Comparison of ENCODE assay signal across 13 cellular contexts in the genomic region with DNA sequence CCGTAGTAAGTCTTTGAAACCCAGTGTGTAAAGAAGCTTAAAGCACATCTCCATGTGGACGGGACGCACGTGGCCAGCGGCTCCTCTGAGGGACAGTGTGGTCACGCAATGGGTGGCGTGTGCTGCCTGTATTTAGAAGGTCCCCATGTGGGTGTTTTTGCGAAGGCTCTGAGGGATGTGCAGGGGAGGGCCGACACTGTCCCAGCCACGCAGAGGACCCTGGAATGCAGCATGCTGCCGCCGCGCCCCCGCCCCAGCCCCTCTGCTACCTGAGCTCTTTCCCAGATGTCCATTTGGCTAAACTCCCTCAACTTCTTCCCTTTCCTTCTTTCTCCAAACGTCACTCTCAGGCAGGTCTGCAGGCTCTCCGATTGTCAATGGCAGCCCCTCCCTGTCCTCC. TPM values are rescaled to one million over a fixed set of nuclear protein-coding genes. Genes with fewer than 3 reads are reported as not detected.
DNase-seq lines count a peak whose midpoint lies in the region; ATAC-seq and TF ChIP-seq lines count a peak whose summit lies in the region.
"Had no signal": no experiment of that assay in that cellular context is flagged by ENCODE, and none has a peak within 500 bp of the region (broad histone marks: within the 10 kb centered on the region; RNA-seq: fewer than 3 reads in every experiment).

No MANE protein-coding gene starts in this region.

- H3K4me1 ChIP-seq in GM23338 (ENCODE audit: insufficient read depth) (peaks cover 40% of the 10 kb centered on the region), mesenchymal stem cell (ENCODE audit: control insufficient read depth, insufficient read depth, low read depth, low read length) (peaks cover 37% of the 10 kb centered on the region), sigmoid colon (peaks cover 0 to 26% (median 18%) of the 10 kb centered on the region in 4 donors)

- H3K9ac ChIP-seq in mesenchymal stem cell (ENCODE audit: low read length) = no peak overlapping the region
- H3K9ac ChIP-seq: BLaER1 treated with 17β-estradiol and CSF1 and Interleukin-3, amounts not matched to agents 10 nM and 100 nM had no signal

- H2BK120ac ChIP-seq in mesenchymal stem cell (ENCODE audit: low read depth, low read length) = no peak overlapping the region

- no peak overlapping the region for H3K14ac ChIP-seq in mesenchymal stem cell (ENCODE audit: low read length in 2 of 2)

- no peak overlapping the region for H3K4ac ChIP-seq in mesenchymal stem cell (ENCODE audit: low read depth in 1 of 2, low read length in 2 of 2)

- H3K27ac ChIP-seq in GM23338 (ENCODE audit: low read depth) (no peak overlapping the region), RWPE1 (peak overlapping the region; percentile 29), mesenchymal stem cell (ENCODE audit: low read length, poor library complexity, severe bottlenecking) (no peak overlapping the region), sigmoid colon (no peak overlapping the region)
- H3K27ac ChIP-seq: BLaER1 treated with 17β-estradiol and CSF1 and Interleukin-3, amounts not matched to agents 10 nM and 100 nM had no signal

- H3K9me3 Mint-ChIP-seq in GM23338 = no peaks in the 10 kb centered on the region
- H3K9me3 Mint-ChIP-seq: CD4-positive, CD25-positive, alpha-beta regulatory T cell; IgD-negative memory B cell had no signal

- DNase-seq in GM23338 (ENCODE audit: low spot score) (no peak), RWPE1 (ENCODE audit: low spot score) (no peak), mesenchymal stem cell (no peak), sigmoid colon (peak; percentile 43), COLO829 (ENCODE audit: low spot score) (no peak), T-helper 9 cell (no peak)
- no peak for DNase-seq in stimulated activated CD4-positive, alpha-beta T cell treated with anti-CD3 and anti-CD28 coated beads, Interleukin-4, amount 100 ng/mL, for 1 hour
- DNase-seq: ACHN; CD4-positive, CD25-positive, alpha-beta regulatory T cell; DMS79; KG1 had no signal

- no peaks in the 10 kb centered on the region for H3K9me2 ChIP-seq in GM23338 (ENCODE audit: insufficient read depth)

- H3K27ac Mint-ChIP-seq in GM23338 = peak overlapping the region; percentile 26; the same call in 1 of the 2 replicates

- H3K36me3 ChIP-seq in GM23338 (ENCODE audit: insufficient read depth) (no peaks in the 10 kb centered on the region; the same call in 1 of the 2 replicates), mesenchymal stem cell (ENCODE audit: control insufficient read depth in 1 of 2, insufficient read depth in 2 of 2, low read depth in 1 of 2, low read length in 2 of 2) (peaks cover 2 to 21% of the 10 kb centered on the region in 2 experiments), sigmoid colon (peaks cover 0 to 7% (median 0%) of the 10 kb centered on the region in 4 donors)

- H3K4me3 Mint-ChIP-seq in GM23338 = no peak overlapping the region
- H3K4me3 Mint-ChIP-seq: CD4-positive, CD25-positive, alpha-beta regulatory T cell; IgD-negative memory B cell had no signal

- ATAC-seq in GM23338 = no peak

- peaks cover 47% of the 10 kb centered on the region for H3K36me3 Mint-ChIP-seq in GM23338 (ENCODE audit: low read depth)

- no peak overlapping the region for H3K18ac ChIP-seq in mesenchymal stem cell (ENCODE audit: low read depth in 1 of 2, low read length in 2 of 2)

- H3K9me3 ChIP-seq in mesenchymal stem cell (ENCODE audit: control insufficient read depth, low read length) (no peaks in the 10 kb centered on the region), sigmoid colon (no peaks in the 10 kb centered on the region)
- H3K9me3 ChIP-seq: BLaER1 treated with 17β-estradiol and CSF1 and Interleukin-3, amounts not matched to agents 10 nM and 100 nM had no signal

- H3K4me2 ChIP-seq in GM23338 (no peak overlapping the region), mesenchymal stem cell (ENCODE audit: low read length, poor library complexity, severe bottlenecking) (no peak overlapping the region)
- H3K4me2 ChIP-seq: BLaER1 treated with 17β-estradiol and CSF1 and Interleukin-3, amounts not matched to agents 10 nM and 100 nM had no signal

- H4K20me1 ChIP-seq in GM23338 (replicated peaks; ENCODE audit: insufficient read depth) = peaks cover 17% of the 10 kb centered on the region

- no peak overlapping the region for H4K8ac ChIP-seq in mesenchymal stem cell (ENCODE audit: low read length)

- H3K27me3 ChIP-seq in GM23338 (ENCODE audit: insufficient read depth) = no peaks in the 10 kb centered on the region
- H3K27me3 ChIP-seq in mesenchymal stem cell (ENCODE audit: control insufficient read depth in 1 of 2, insufficient read depth in 1 of 2, low read length in 2 of 2) = no peaks in the 10 kb centered on the region
- H3K27me3 ChIP-seq in sigmoid colon = no peaks in the 10 kb centered on the region
- H3K27me3 ChIP-seq: BLaER1 treated with 17β-estradiol and CSF1 and Interleukin-3, amounts not matched to agents 10 nM and 100 nM had no signal

- no peak overlapping the region for H2AFZ ChIP-seq in GM23338
- no peak overlapping the region for H2AFZ ChIP-seq in mesenchymal stem cell (ENCODE audit: low read depth, low read length)

- no peak overlapping the region for H2BK5ac ChIP-seq in mesenchymal stem cell (ENCODE audit: low read depth, low read length, poor library complexity, severe bottlenecking)

- TF ChIP-seq CTCF in GM23338 (conservative IDR thresholded peaks at IDR 0.05; ENCODE audit: low read depth in 2 of 2) (no peak), RWPE1 (conservative IDR thresholded peaks at IDR 0.05; ENCODE audit: low read depth) (no peak), sigmoid colon (IDR thresholded peaks at IDR 0.05) (no peak)

- TF ChIP-seq EP300 in sigmoid colon (IDR thresholded peaks at IDR 0.05) = no peak

- H3K4me3 ChIP-seq in GM23338 (no peak overlapping the region), mesenchymal stem cell (ENCODE audit: insufficient read depth in 1 of 2, low read depth in 1 of 2, low read length in 2 of 2) (no peak overlapping the region), sigmoid colon (no peak overlapping the region)
- H3K4me3 ChIP-seq: BLaER1 treated with 17β-estradiol and CSF1 and Interleukin-3, amounts not matched to agents 10 nM and 100 nM had no signal

- H3K4me1 Mint-ChIP-seq in GM23338 = peaks cover 68% of the 10 kb centered on the region

- TF ChIP-seq POLR2A in sigmoid colon (IDR thresholded peaks at IDR 0.05) = no peak

- no peak overlapping the region for H2BK15ac ChIP-seq in mesenchymal stem cell (ENCODE audit: low read depth, poor library complexity, severe bottlenecking)

- CTCF ChIA-PET in RWPE1 (lab: Yijun Ruan, JAX) = no interaction called here

- H3K79me2 ChIP-seq in GM23338 (replicated peaks; ENCODE audit: insufficient read depth) = peaks cover 89% of the 10 kb centered on the region

- H4K91ac ChIP-seq in mesenchymal stem cell (ENCODE audit: low read length) = no peak overlapping the region

- H3K79me1 ChIP-seq in mesenchymal stem cell (replicated peaks; ENCODE audit: low read length, poor library complexity, severe bottlenecking) = peaks cover 14% of the 10 kb centered on the region

- H3K23ac ChIP-seq in mesenchymal stem cell (ENCODE audit: low read length in 2 of 2) = no peak overlapping the region

- intact Hi-C loops in sigmoid colon (cut with DNase I) = no loop called here

- H3F3A ChIP-seq in GM23338 (replicated peaks; ENCODE audit: low read depth) = no peaks in the 10 kb centered on the region

- POLR2A ChIA-PET in RWPE1 (lab: Yijun Ruan, JAX; ENCODE audit: low non-redundant PET) = no interaction called here

- 94% methylated on average over 13 of the region's 16 CpGs for WGBS in mesenchymal stem cell
- WGBS in sigmoid colon, 2 donors = 91 to 92% methylated on average over 16 of the region's 16 CpGs

- H2BK12ac ChIP-seq in mesenchymal stem cell (ENCODE audit: low read length in 2 of 2) = peak overlapping the region in 1 of 2 experiments; percentile 19

- H3K27me3 Mint-ChIP-seq in GM23338 (ENCODE audit: insufficient read depth, low read depth, poor library complexity) = peaks cover 10% of the 10 kb centered on the region
- H3K27me3 Mint-ChIP-seq: CD4-positive, CD25-positive, alpha-beta regulatory T cell; IgD-negative memory B cell had no signal

- peak overlapping the region; percentile 41 for H2AK5ac ChIP-seq in mesenchymal stem cell (ENCODE audit: low read length, severe bottlenecking)

TF ChIP-seq in GM23338, 12 proteins besides CTCF, POLR2A, EP300 and RAD21 (continues in another document):
- TF ChIP-seq ZNF114 (CRISPR knock-in tag; IDR thresholded peaks at IDR 0.05) (no peak), POLR2AphosphoS5 (IDR thresholded peaks at IDR 0.05; ENCODE audit: low read depth) (no peak), EZH2 (IDR thresholded peaks at IDR 0.05; ENCODE audit: low read depth, unreplicated experiment) (no peak), CREB1 (CRISPR knock-in tag; IDR thresholded peaks at IDR 0.05; ENCODE audit: low read depth) (no peak)
- TF ChIP-seq, protein P1, sequence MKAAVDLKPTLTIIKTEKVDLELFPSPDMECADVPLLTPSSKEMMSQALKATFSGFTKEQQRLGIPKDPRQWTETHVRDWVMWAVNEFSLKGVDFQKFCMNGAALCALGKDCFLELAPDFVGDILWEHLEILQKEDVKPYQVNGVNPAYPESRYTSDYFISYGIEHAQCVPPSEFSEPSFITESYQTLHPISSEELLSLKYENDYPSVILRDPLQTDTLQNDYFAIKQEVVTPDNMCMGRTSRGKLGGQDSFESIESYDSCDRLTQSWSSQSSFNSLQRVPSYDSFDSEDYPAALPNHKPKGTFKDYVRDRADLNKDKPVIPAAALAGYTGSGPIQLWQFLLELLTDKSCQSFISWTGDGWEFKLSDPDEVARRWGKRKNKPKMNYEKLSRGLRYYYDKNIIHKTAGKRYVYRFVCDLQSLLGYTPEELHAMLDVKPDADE (IDR thresholded peaks at IDR 0.05) = no peak

RNA-seq across cellular contexts. Expression of a gene that starts 8.8 kb away (rescaled TPM):
- total RNA-seq in GM23338 (2014; rRNA removed; shearing (Covaris generic)) = 117 and 120 TPM in 2 replicates
- polyA plus RNA-seq in GM23338 (2016; fragmentation: Nextera tagmentation; extraction: Ambion mirVana) (55.3 and 56.3 TPM in 2 replicates), sigmoid colon (100 to 1,000 TPM in 1 of 3 donors, 10 to 100 TPM in 2; 26.4 to 105 (median 40.2) TPM)
- 57.2 TPM for polyA plus RNA-seq in mesenchymal stem cell (2013, experiment 1 of 2)
- 54.3 TPM for polyA plus RNA-seq in mesenchymal stem cell (2013, experiment 2 of 2)
- 10 to 100 TPM; 27.5 to 94.7 (median 58.4) TPM for total RNA-seq in sigmoid colon
